13 cellular contexts compared by ENCODE assay signal in genomic region chr10:6037975-6038624, GRCh38. TPM values are rescaled to one million over a fixed set of nuclear protein-coding genes. Genes with fewer than 3 reads are reported as not detected.
A peak's percentile ranks its signal among the peaks of the same experiment; 100 is the strongest.
DNase-seq lines count a peak whose midpoint lies in the region; ATAC-seq and TF ChIP-seq lines count a peak whose summit lies in the region.
"Had no signal": no experiment of that assay in that cellular context is flagged by ENCODE, and none has a peak within 500 bp of the region (broad histone marks: within the 10 kb centered on the region; RNA-seq: fewer than 3 reads in every experiment).

No MANE protein-coding gene starts in this region.

- intact Hi-C loops in CD8-positive, alpha-beta T cell (cut with DNase I, micrococcal nuclease), result loop anchor here in 1 of 2 experiments (1.0 kb wide), 1 partner anchor 12 kb away; no protein-coding TSS in a partner anchor
- intact Hi-C loops in activated T-helper 2 cell treated with anti-CD3 and anti-CD28 coated beads, Interferon-gamma antibody, Interleukin-2, Interleukin-4, amounts not matched to agents 10 μg/mL and 5 μg/mL and 100 μg/mL, durations not matched to agents 14 hours and 24 hours and 36 hours (cut with micrococcal nuclease), result no loop called here
- intact Hi-C loops in mucosa of descending colon (cut with DNase I, micrococcal nuclease), result no loop called here
- intact Hi-C loops in stomach (cut with DNase I; ENCODE audit: low total_unique reads), result no loop called here
- intact Hi-C loops in breast epithelium (cut with DNase I; ENCODE audit: low total_unique reads), result no loop called here

- no peak overlapping the region for H3K27ac ChIP-seq in CD8-positive, alpha-beta T cell (ENCODE audit: low read depth, low read length)
- H3K27ac ChIP-seq in stomach (no peak overlapping the region), breast epithelium (no peak overlapping the region)

- WGBS in stomach, 5 donors, result 73 to 79% (median 76%) methylated on average over 3 of the region's 3 CpGs

- H3K27me3 ChIP-seq in CD8-positive, alpha-beta T cell (ENCODE audit: insufficient read depth, low read length), result no peaks in the 10 kb centered on the region
- H3K27me3 ChIP-seq in stomach, result no peaks in the 10 kb centered on the region
- H3K27me3 ChIP-seq in breast epithelium, result no peaks in the 10 kb centered on the region

- H3K9me3 ChIP-seq in CD8-positive, alpha-beta T cell (ENCODE audit: low read length), result no peaks in the 10 kb centered on the region
- H3K9me3 ChIP-seq in mucosa of descending colon, result no peaks in the 10 kb centered on the region
- H3K9me3 ChIP-seq in stomach, result no peaks in the 10 kb centered on the region
- H3K9me3 ChIP-seq in breast epithelium, result no peaks in the 10 kb centered on the region

- H3K27ac Mint-ChIP-seq in CD8-positive, alpha-beta T cell, result peak overlapping the region; percentile 89
- H3K27ac Mint-ChIP-seq in IgD-negative memory B cell, result peak overlapping the region; percentile 75 to 88 (median 86)
- peak overlapping the region; percentile 79 for H3K27ac Mint-ChIP-seq in activated T-helper 2 cell treated with anti-CD3 and anti-CD28 coated beads, Interferon-gamma antibody, Interleukin-2, Interleukin-4, amounts not matched to agents 10 μg/mL and 5 μg/mL and 100 μg/mL, durations not matched to agents 14 hours and 24 hours and 36 hours

- no peaks in the 10 kb centered on the region for H3K27me3 Mint-ChIP-seq in CD8-positive, alpha-beta T cell (ENCODE audit: low read depth)
- H3K27me3 Mint-ChIP-seq in IgD-negative memory B cell, result no peaks in the 10 kb centered on the region
- no peaks in the 10 kb centered on the region for H3K27me3 Mint-ChIP-seq in activated T-helper 2 cell treated with anti-CD3 and anti-CD28 coated beads, Interferon-gamma antibody, Interleukin-2, Interleukin-4, amounts not matched to agents 10 μg/mL and 5 μg/mL and 100 μg/mL, durations not matched to agents 14 hours and 24 hours and 36 hours (ENCODE audit: low read depth)

- TF ChIP-seq CTCF in CD8-positive, alpha-beta T cell (IDR thresholded peaks at IDR 0.05), result no peak
- TF ChIP-seq CTCF in mucosa of descending colon (IDR thresholded peaks at IDR 0.05) (no peak), stomach (IDR thresholded peaks at IDR 0.05) (no peak), breast epithelium (IDR thresholded peaks at IDR 0.05) (no peak)

- H3K4me1 ChIP-seq in CD8-positive, alpha-beta T cell (ENCODE audit: insufficient read depth, low read length), result peaks cover 27% of the 10 kb centered on the region
- H3K4me1 ChIP-seq in mucosa of descending colon (ENCODE audit: low read depth) (no peaks in the 10 kb centered on the region), stomach (peaks cover 0 to 14% (median 0%) of the 10 kb centered on the region in 4 donors), breast epithelium (no peaks in the 10 kb centered on the region)

- CTCF ChIA-PET in CD8-positive, alpha-beta T cell (lab: Charles Lee), result interaction anchor here (1.0 to 2.1 kb wide), 8 partner anchors 9 to 113 kb away, joined by 3 to 11 read pairs (median 4); no protein-coding TSS in a partner anchor

- POLR2A ChIA-PET in CD8-positive, alpha-beta T cell (lab: Charles Lee), result interaction anchor here (1.0 to 2.1 kb wide), 6 partner anchors 13 to 356 kb away, joined by 3 to 19 read pairs (median 4); partner anchors contain the start of gene IL15RA

- peak overlapping the region; percentile 40 for H3K4me3 Mint-ChIP-seq in CD8-positive, alpha-beta T cell
- peak overlapping the region in 2 of 4 donors; percentile 7 to 30 for H3K4me3 Mint-ChIP-seq in IgD-negative memory B cell
- peak overlapping the region; percentile 60 for H3K4me3 Mint-ChIP-seq in activated T-helper 2 cell treated with anti-CD3 and anti-CD28 coated beads, Interferon-gamma antibody, Interleukin-2, Interleukin-4, amounts not matched to agents 10 μg/mL and 5 μg/mL and 100 μg/mL, durations not matched to agents 14 hours and 24 hours and 36 hours (ENCODE audit: low read depth)

- TF ChIP-seq EP300 in stomach (IDR thresholded peaks at IDR 0.05), result no peak

- DNase-seq in CD8-positive, alpha-beta T cell, result peak in 3 of 7 experiments; percentile 24 to 46 (median 35)
- DNase-seq in activated T-helper 2 cell treated with anti-CD3 and anti-CD28 coated beads, Interferon-gamma antibody, Interleukin-2, Interleukin-4, amounts not matched to agents 10 μg/mL and 5 μg/mL and 100 μg/mL, durations not matched to agents 14 hours and 24 hours and 36 hours (ENCODE audit: low spot score), result no peak
- DNase-seq in mucosa of descending colon (peak in 1 of 3 donors; percentile 6), stomach (no peak), breast epithelium (ENCODE audit: low spot score in 2 of 2) (no peak)
- DNase-seq: C1 segment of cervical spinal cord, glutamatergic neuron, kidney, NCI-H1694, NCI-H774 had no signal

- no peak overlapping the region for H3K4me3 ChIP-seq in CD8-positive, alpha-beta T cell (ENCODE audit: low read depth, low read length)
- H3K4me3 ChIP-seq in mucosa of descending colon, result no peak overlapping the region
- H3K4me3 ChIP-seq in stomach, result no peak overlapping the region
- H3K4me3 ChIP-seq in breast epithelium, result no peak overlapping the region

- no peaks in the 10 kb centered on the region for H3K36me3 Mint-ChIP-seq in CD8-positive, alpha-beta T cell
- H3K36me3 Mint-ChIP-seq in IgD-negative memory B cell, result peaks cover 4% of the 10 kb centered on the region
- peaks cover 100% of the 10 kb centered on the region for H3K36me3 Mint-ChIP-seq in activated T-helper 2 cell treated with anti-CD3 and anti-CD28 coated beads, Interferon-gamma antibody, Interleukin-2, Interleukin-4, amounts not matched to agents 10 μg/mL and 5 μg/mL and 100 μg/mL, durations not matched to agents 14 hours and 24 hours and 36 hours (ENCODE audit: low read depth)

- TF ChIP-seq POLR2A in stomach (IDR thresholded peaks at IDR 0.05) (no peak), breast epithelium (IDR thresholded peaks at IDR 0.05) (no peak)

- H3K4me1 Mint-ChIP-seq in CD8-positive, alpha-beta T cell (ENCODE audit: low read depth), result peaks cover 35% of the 10 kb centered on the region
- H3K4me1 Mint-ChIP-seq in IgD-negative memory B cell, result peaks cover 27 to 42% (median 33%) of the 10 kb centered on the region in 3 donors
- H3K4me1 Mint-ChIP-seq in activated T-helper 2 cell treated with anti-CD3 and anti-CD28 coated beads, Interferon-gamma antibody, Interleukin-2, Interleukin-4, amounts not matched to agents 10 μg/mL and 5 μg/mL and 100 μg/mL, durations not matched to agents 14 hours and 24 hours and 36 hours (ENCODE audit: low read depth), result peaks cover 78% of the 10 kb centered on the region

- peaks cover 4% of the 10 kb centered on the region for H3K9me3 Mint-ChIP-seq in CD8-positive, alpha-beta T cell
- H3K9me3 Mint-ChIP-seq in IgD-negative memory B cell, result no peaks in the 10 kb centered on the region
- peaks cover 8% of the 10 kb centered on the region for H3K9me3 Mint-ChIP-seq in activated T-helper 2 cell treated with anti-CD3 and anti-CD28 coated beads, Interferon-gamma antibody, Interleukin-2, Interleukin-4, amounts not matched to agents 10 μg/mL and 5 μg/mL and 100 μg/mL, durations not matched to agents 14 hours and 24 hours and 36 hours

- no peaks in the 10 kb centered on the region for H3K36me3 ChIP-seq in CD8-positive, alpha-beta T cell (ENCODE audit: insufficient read depth, low read length)
- no peaks in the 10 kb centered on the region for H3K36me3 ChIP-seq in mucosa of descending colon (ENCODE audit: low read depth)
- H3K36me3 ChIP-seq in stomach, result no peaks in the 10 kb centered on the region
- H3K36me3 ChIP-seq in breast epithelium, result no peaks in the 10 kb centered on the region

- peak; percentile 76 for ATAC-seq in CD8-positive, alpha-beta T cell
- peak; percentile 35 for ATAC-seq in mucosa of descending colon
- no peak for ATAC-seq in HG03571 (IDR thresholded peaks at IDR 0.05; ENCODE audit: unreplicated experiment)

RNA-seq across cellular contexts. Expression of gene IL2RA, which starts 24.1 kb away (rescaled TPM):
- total RNA-seq in CD8-positive, alpha-beta T cell, result 1 to 10 TPM; 1.8 to 2.5 TPM
- polyA plus RNA-seq in IgD-negative memory B cell (27.2 TPM), stomach (1 to 10 TPM in 1 of 3 donors, under 1 TPM in 2; 0.46 to 1.3 (median 0.60) TPM)
- 1,777 and 1,808 TPM in 2 replicates for total RNA-seq in activated T-helper 2 cell treated with anti-CD3 and anti-CD28 coated beads, Interferon-gamma antibody, Interleukin-2, Interleukin-4, amounts not matched to agents 10 μg/mL and 5 μg/mL and 100 μg/mL, durations not matched to agents 14 hours and 24 hours and 36 hours
- total RNA-seq in mucosa of descending colon (1 to 10 TPM; 1.2 to 3.7 (median 2.1) TPM), stomach (1 to 10 TPM in 2 of 5 donors, under 1 TPM in 1, not detected in 2; 0.45 to 2.3 (median 1.5) TPM), breast epithelium (1 to 10 TPM in 1 of 3 donors, under 1 TPM in 2; 0.33 to 1.3 (median 0.88) TPM)
- total RNA-seq: LHCN-M2 had no signal

RNA-seq across cellular contexts. Expression of gene RBM17, which starts 50.7 kb away (rescaled TPM):
- 100 to 1,000 TPM; 151 to 160 TPM for total RNA-seq in CD8-positive, alpha-beta T cell
- polyA plus RNA-seq in IgD-negative memory B cell (118 TPM), stomach (10 to 100 TPM; 41.4 to 58.5 (median 50.9) TPM)
- total RNA-seq in activated T-helper 2 cell treated with anti-CD3 and anti-CD28 coated beads, Interferon-gamma antibody, Interleukin-2, Interleukin-4, amounts not matched to agents 10 μg/mL and 5 μg/mL and 100 μg/mL, durations not matched to agents 14 hours and 24 hours and 36 hours, result 257 and 266 TPM in 2 replicates
- total RNA-seq in mucosa of descending colon (100 to 1,000 TPM in 1 of 3 donors, 10 to 100 TPM in 2; 87.4 to 100 (median 90.8) TPM), stomach (100 to 1,000 TPM in 3 of 5 donors, 10 to 100 TPM in 2; 71.0 to 168 (median 105) TPM), breast epithelium (10 to 100 TPM; 62.4 to 72.4 (median 68.2) TPM)

Comparison
In these comparisons a context has a peak if more than half of its experiments do, and no peak if none do; other contexts are left out.
1. RNA of gene IL2RA, which starts 24.1 kb away (total RNA-seq): 1,777 to 1,808 TPM in activated T-helper 2 cell treated with anti-CD3 and anti-CD28 coated beads, Interferon-gamma antibody, Interleukin-2, Interleukin-4, amounts not matched to agents 10 μg/mL and 5 μg/mL and 100 μg/mL, durations not matched to agents 14 hours and 24 hours and 36 hours; 1.8 to 2.5 TPM in CD8-positive, alpha-beta T cell, 1.2 to 3.7 TPM in mucosa of descending colon, 0.33 to 1.3 TPM in breast epithelium and 0.45 to 2.3 TPM in stomach; every median in the first group is over 100 times any median in the second.
2. Peak in every context shown above with its lines, with median percentiles within 50 percentile points of each other: H3K27ac Mint-ChIP-seq.